15 cellular contexts compared by ENCODE assay signal in genomic region chr1:224201853-224202252, GRCh38. TPM values are rescaled to one million over a fixed set of nuclear protein-coding genes. Genes with fewer than 3 reads are reported as not detected.
DNase-seq lines count a peak whose midpoint lies in the region; ATAC-seq, FAIRE-seq and TF ChIP-seq lines count a peak whose summit lies in the region.
"Had no signal": no experiment of that assay in that cellular context is flagged by ENCODE, and none has a peak within 500 bp of the region (broad histone marks: within the 10 kb centered on the region; RNA-seq: fewer than 3 reads in every experiment).

No MANE protein-coding gene starts in this region.

- no peaks in the 10 kb centered on the region for H3F3A ChIP-seq in GM23338 (replicated peaks; ENCODE audit: low read depth)

- H3K4me3 Mint-ChIP-seq in GM23338: no peak overlapping the region
- H3K4me3 Mint-ChIP-seq: B cell; CD4-positive, alpha-beta memory T cell had no signal

- H3K9me3 ChIP-seq in K562 (replicated peaks; ENCODE audit: control insufficient read depth, insufficient read depth, low read depth, low read length) (no peaks in the 10 kb centered on the region), prostate gland (no peaks in the 10 kb centered on the region), psoas muscle (no peaks in the 10 kb centered on the region)

- H4K20me1 ChIP-seq in GM23338 (replicated peaks; ENCODE audit: insufficient read depth): no peaks in the 10 kb centered on the region
- no peaks in the 10 kb centered on the region for H4K20me1 ChIP-seq in K562 (replicated peaks; ENCODE audit: control insufficient read depth, insufficient read depth, low read length)

- ATAC-seq in GM23338: no peak
- no peak for ATAC-seq in K562
- ATAC-seq in psoas muscle: no peak
- ATAC-seq in HG03108 (IDR thresholded peaks at IDR 0.05; ENCODE audit: unreplicated experiment): no peak
- ATAC-seq: GM12878 had no signal

- H3K79me2 ChIP-seq in GM23338 (replicated peaks; ENCODE audit: insufficient read depth): no peaks in the 10 kb centered on the region
- no peaks in the 10 kb centered on the region for H3K79me2 ChIP-seq in K562 (ENCODE audit: control insufficient read depth, insufficient read depth, low read length)

- peaks cover 24% of the 10 kb centered on the region for H3K4me1 Mint-ChIP-seq in GM23338

- H3K9me2 ChIP-seq in GM23338 (ENCODE audit: insufficient read depth): no peaks in the 10 kb centered on the region

- POLR2A ChIA-PET in K562 (lab: Yijun Ruan, JAX): interaction anchor here (0.6 to 1.0 kb wide), 3 partner anchors 8 to 281 kb away, joined by 3 to 5 read pairs (median 4); no protein-coding TSS in a partner anchor

- TF ChIP-seq POLR2A in K562 (conservative IDR thresholded peaks at IDR 0.05) (no peak), prostate gland (IDR thresholded peaks at IDR 0.05) (no peak)

- CTCF ChIA-PET in K562 (lab: Yijun Ruan, JAX; ENCODE audit: low intra/inter-chr PET ratio): interaction anchor here (0.6 kb wide), 1 partner anchor 251 kb away, joined by 4 read pairs; no protein-coding TSS in a partner anchor

- H3K4me2 ChIP-seq in GM23338: no peak overlapping the region
- no peak overlapping the region for H3K4me2 ChIP-seq in K562 (ENCODE audit: insufficient read depth, low read length)

- intact Hi-C loops in K562 (cut with micrococcal nuclease) (no loop called here), prostate gland (cut with DNase I) (no loop called here), psoas muscle (cut with DNase I) (no loop called here)

- H3K27ac ChIP-seq in GM23338 (ENCODE audit: low read depth) (0 out of 2 replicates have a peak overlapping the region, but pooled peaks have one; percentile 11), K562 (ENCODE audit: extremely low read depth, low read depth, low read length) (no peak overlapping the region), prostate gland (peak overlapping the region; percentile 20 to 46), psoas muscle (no peak overlapping the region)
- H3K27ac ChIP-seq: GM23248 had no signal

- no peak overlapping the region for H3K9ac ChIP-seq in K562 (ENCODE audit: insufficient read depth in 1 of 2, low read depth in 2 of 2, low read length in 2 of 2)
- H3K9ac ChIP-seq: GM23248 had no signal

- no peak for FAIRE-seq in K562 (lab: Jason Lieb, UNC)
- FAIRE-seq: GM12878, GM18507 had no signal

- no peaks in the 10 kb centered on the region for H3K9me1 ChIP-seq in K562 (ENCODE audit: control insufficient read depth, insufficient read depth, low read length)

- H3K4me3 ChIP-seq in GM23338: no peak overlapping the region
- H3K4me3 ChIP-seq in K562: no peak overlapping the region
- no peak overlapping the region for H3K4me3 ChIP-seq in prostate gland
- H3K4me3 ChIP-seq in psoas muscle: no peak overlapping the region
- H3K4me3 ChIP-seq: GM12878, GM23248 had no signal

- TF ChIP-seq RAD21 in K562 (CRISPR knock-in tag; conservative IDR thresholded peaks at IDR 0.05 in 1 of 2, IDR thresholded peaks at IDR 0.05 in 1 of 2): no peak

- no peaks in the 10 kb centered on the region for H3K36me3 ChIP-seq in GM23338 (ENCODE audit: insufficient read depth)
- no peaks in the 10 kb centered on the region for H3K36me3 ChIP-seq in K562 (ENCODE audit: control insufficient read depth, insufficient read depth, low read length)
- H3K36me3 ChIP-seq in prostate gland: no peaks in the 10 kb centered on the region
- H3K36me3 ChIP-seq in psoas muscle (ENCODE audit: insufficient read depth in 1 of 2, low read depth in 1 of 2): no peaks in the 10 kb centered on the region

- DNase-seq in GM23338 (ENCODE audit: low spot score) (no peak), K562 (ENCODE audit: extremely low read depth in 1 of 4, low spot score in 3 of 4) (no peak), prostate gland (ENCODE audit: low spot score) (no peak), psoas muscle (no peak), NCI-H146 (lab: John Stamatoyannopoulos, UW) (no peak)
- DNase-seq: C1 segment of cervical spinal cord; CD4-positive, alpha-beta memory T cell; DMS79; H7; IMR-90 had no signal

- no peaks in the 10 kb centered on the region; the same call in 2 of the 3 replicates for H3K36me3 Mint-ChIP-seq in GM23338 (ENCODE audit: low read depth)
- H3K36me3 Mint-ChIP-seq: CD4-positive, alpha-beta memory T cell had no signal

- no TSS peak for BruUV-seq in K562 (replicated peaks; lab: Mats Ljungman, UMichigan)

- H3K9me3 Mint-ChIP-seq in GM23338: no peaks in the 10 kb centered on the region
- H3K9me3 Mint-ChIP-seq: CD4-positive, alpha-beta memory T cell had no signal

- 72% methylated on average over 4 of the region's 4 CpGs for WGBS in K562 (ENCODE audit: insufficient coverage, low coverage, missing lambda C conversion rate)
- 89% methylated on average over 4 of the region's 4 CpGs for WGBS in prostate gland
- 92 to 95% (median 94%) methylated on average over 4 of the region's 4 CpGs for WGBS in psoas muscle, 3 donors

- no peak overlapping the region for H3K27ac Mint-ChIP-seq in GM23338
- H3K27ac Mint-ChIP-seq: CD4-positive, alpha-beta memory T cell had no signal

- H3K4me1 ChIP-seq in GM23338 (ENCODE audit: insufficient read depth) (peaks cover 19% of the 10 kb centered on the region), K562 (replicated peaks in 1 of 2; ENCODE audit: control insufficient read depth in 2 of 2, insufficient read depth in 2 of 2, low read length in 2 of 2) (peaks cover 4 to 13% of the 10 kb centered on the region in 2 experiments; a peak in 4 of 5 replicates), prostate gland (replicated peaks) (peaks cover 20% of the 10 kb centered on the region), psoas muscle (peaks cover 15% of the 10 kb centered on the region)

- no peak for TF ChIP-seq CTCF in GM23338 (conservative IDR thresholded peaks at IDR 0.05; ENCODE audit: low read depth in 2 of 2)
- no peak for TF ChIP-seq CTCF in K562 (IDR thresholded peaks at IDR 0.05 in 2 of 3, conservative IDR thresholded peaks at IDR 0.05 in 1 of 3; ENCODE audit: insufficient read depth in 2 of 3, low read depth in 1 of 3, low read length in 3 of 3)
- TF ChIP-seq CTCF in prostate gland (IDR thresholded peaks at IDR 0.05): no peak
- no peak for TF ChIP-seq CTCF in psoas muscle (IDR thresholded peaks at IDR 0.05)

- H3K27me3 Mint-ChIP-seq in GM23338 (ENCODE audit: insufficient read depth, low read depth, poor library complexity): peaks cover 5% of the 10 kb centered on the region
- H3K27me3 Mint-ChIP-seq: B cell; CD4-positive, alpha-beta memory T cell had no signal

- H3K27me3 ChIP-seq in GM23338 (ENCODE audit: insufficient read depth): no peaks in the 10 kb centered on the region
- H3K27me3 ChIP-seq in K562 (ENCODE audit: control insufficient read depth in 2 of 2, insufficient read depth in 2 of 2, low read length in 2 of 2): no peaks in the 10 kb centered on the region
- no peaks in the 10 kb centered on the region for H3K27me3 ChIP-seq in prostate gland (replicated peaks; ENCODE audit: insufficient read depth)
- H3K27me3 ChIP-seq in psoas muscle (ENCODE audit: insufficient read depth in 3 of 3, low read length in 2 of 3): no peaks in the 10 kb centered on the region

- in situ Hi-C loops in K562 (cut with MboI): no loop called here

- TF ChIP-seq EP300 in K562 (IDR thresholded peaks at IDR 0.05; ENCODE audit: low read length): no peak

- no peak overlapping the region for H2AFZ ChIP-seq in GM23338
- H2AFZ ChIP-seq in K562 (ENCODE audit: low read depth, low read length): no peak overlapping the region
- H2AFZ ChIP-seq: GM23248 had no signal

TF ChIP-seq in GM23338, 12 proteins besides CTCF, POLR2A, EP300 and RAD21 (continues in another document):
- TF ChIP-seq STAT1 (IDR thresholded peaks at IDR 0.05; ENCODE audit: unreplicated experiment) (no peak), CREB1 (CRISPR knock-in tag; IDR thresholded peaks at IDR 0.05; ENCODE audit: low read depth) (no peak), NANOG (IDR thresholded peaks at IDR 0.05; ENCODE audit: borderline replicate concordance) (no peak), EZH2 (IDR thresholded peaks at IDR 0.05; ENCODE audit: low read depth, unreplicated experiment) (no peak), EZH2phosphoT487 (IDR thresholded peaks at IDR 0.05; ENCODE audit: unreplicated experiment) (no peak)

TF ChIP-seq in K562, 482 proteins besides CTCF, POLR2A, EP300 and RAD21 (continues in another document):
- TF ChIP-seq ZNF316 (IDR thresholded peaks at IDR 0.05) (peak; percentile 56), MAFG (tag; conservative IDR thresholded peaks at IDR 0.05) (peak; percentile 51; the same call in 1 of the 2 replicates), DIDO1 (tag; IDR thresholded peaks at IDR 0.05; ENCODE audit: low read depth) (no peak)

RNA-seq across cellular contexts. Expression of gene DEGS1, which starts 18.8 kb away (rescaled TPM):
- total RNA-seq in GM23338 (2014; rRNA removed; shearing (Covaris generic)): 59.8 and 67.9 TPM in 2 replicates
- polyA plus RNA-seq in GM23338 (2016; fragmentation: Nextera tagmentation; extraction: Ambion mirVana) (42.5 and 45.7 TPM in 2 replicates), K562 (2011; rRNA removed) (57.4 and 95.0 TPM in 2 replicates), K562 (2014; fragmentation: Illumina TruSeq; extraction: Trizol) (56.2 and 70.1 TPM in 2 replicates), K562 (2014; fragmentation: Nextera tagmentation; extraction: Ambion mirVana) (10 to 100 TPM; 12.3 to 20.4 TPM), K562 (2014; rRNA removed) (40.2 and 52.1 TPM in 2 replicates), psoas muscle (10 to 100 TPM; 16.1 to 23.7 (median 18.5) TPM)
- 73.6 and 117 TPM in 2 replicates for total RNA-seq in K562 (2011; cell fraction: chromatin; rRNA removed; ENCODE audit: low replicate concordance)
- 48.4 and 49.3 TPM in 2 replicates for total RNA-seq in K562 (2011; cell fraction: nucleolus; rRNA removed)
- total RNA-seq in K562 (2011; cell fraction: nucleoplasm; rRNA removed): 95.9 and 98.1 TPM in 2 replicates
- total RNA-seq in K562 (2014; rRNA removed) (26.5 and 38.1 TPM in 2 replicates), K562 (2014; rRNA removed; fragmentation: Illumina TruSeq; extraction: Trizol) (44.0 and 47.2 TPM in 2 replicates), K562 (2015; rRNA removed; fragmentation: Illumina TruSeq; extraction: Trizol) (37.6 and 38.8 TPM in 2 replicates), K562 (2021) (37.2 and 39.3 TPM in 2 replicates), prostate gland (100 to 1,000 TPM in 1 of 2 donors, 10 to 100 TPM in 1; 78.8 to 172 TPM), psoas muscle (10 to 100 TPM; 18.5 to 26.7 (median 20.6) TPM)
- polyA plus RNA-seq in K562 (2011; cell fraction: cytosol; rRNA removed): 31.6 and 94.3 TPM in 2 replicates
- polyA plus RNA-seq in K562 (2011; cell fraction: nucleus; rRNA removed): 11.6 and 17.6 TPM in 2 replicates
- 29.1 and 38.0 TPM in 2 replicates for polyA plus RNA-seq in K562 (2012)
- 34.0 and 34.5 TPM in 2 replicates for polyA minus RNA-seq in K562 (2011; rRNA and poly(A)+ RNA removed)
- polyA minus RNA-seq in K562 (2011; cell fraction: cytosol; rRNA and poly(A)+ RNA removed): 12.3 and 15.7 TPM in 2 replicates
- 7.4 and 13.0 TPM in 2 replicates for polyA minus RNA-seq in K562 (2011; cell fraction: nucleus; rRNA and poly(A)+ RNA removed)

Comparison
In these comparisons a context has a peak if more than half of its experiments do, and no peak if none do; other contexts are left out.
1. H3K27ac ChIP-seq: peak in GM23338 (single experiment) and prostate gland (2 of 2); none in K562 (single experiment) and psoas muscle (single experiment).